In the genomic region with DNA sequence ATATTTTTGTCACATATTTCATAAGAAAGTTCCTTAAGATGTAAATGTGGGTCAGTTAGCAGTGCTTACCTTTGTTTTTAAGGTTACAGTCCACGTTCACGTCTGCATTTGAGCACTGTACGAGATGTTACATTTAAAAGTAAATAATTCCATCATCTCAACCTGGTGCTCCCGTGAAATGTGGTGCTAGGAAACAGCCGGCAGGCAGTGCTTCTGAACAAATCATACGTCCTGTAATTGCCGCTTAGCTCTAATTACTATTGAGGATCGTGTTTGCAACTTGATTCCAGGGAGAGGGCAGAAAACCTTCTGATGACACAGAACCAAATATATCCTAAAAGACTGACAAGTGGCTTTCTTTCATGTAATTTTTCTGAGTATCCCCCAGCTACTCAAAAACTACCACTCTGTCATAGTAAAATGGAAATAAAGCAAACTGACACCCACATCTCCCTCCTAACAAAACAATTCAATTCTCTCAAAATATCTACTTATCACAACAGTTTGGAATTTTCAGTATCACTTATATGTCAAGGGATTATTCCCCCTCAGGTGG, we compare ENCODE assay signal across 2 cellular contexts.
TF ChIP-seq lines count a peak whose summit lies in the region.

No MANE protein-coding gene starts in this region.

TF ChIP-seq in HEK293T, 16 proteins besides CTCF, POLR2A, EP300 and RAD21 (continued from another document):
- TF ChIP-seq, protein P1, sequence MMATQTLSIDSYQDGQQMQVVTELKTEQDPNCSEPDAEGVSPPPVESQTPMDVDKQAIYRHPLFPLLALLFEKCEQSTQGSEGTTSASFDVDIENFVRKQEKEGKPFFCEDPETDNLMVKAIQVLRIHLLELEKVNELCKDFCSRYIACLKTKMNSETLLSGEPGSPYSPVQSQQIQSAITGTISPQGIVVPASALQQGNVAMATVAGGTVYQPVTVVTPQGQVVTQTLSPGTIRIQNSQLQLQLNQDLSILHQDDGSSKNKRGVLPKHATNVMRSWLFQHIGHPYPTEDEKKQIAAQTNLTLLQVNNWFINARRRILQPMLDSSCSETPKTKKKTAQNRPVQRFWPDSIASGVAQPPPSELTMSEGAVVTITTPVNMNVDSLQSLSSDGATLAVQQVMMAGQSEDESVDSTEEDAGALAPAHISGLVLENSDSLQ (IDR thresholded peaks at IDR 0.05) = no peak
- TF ChIP-seq ARNT (IDR thresholded peaks at IDR 0.05) = no peak
TF ChIP-seq in HEK293T: peak in this region for 0.

TF ChIP-seq in H1, 55 proteins besides CTCF, POLR2A, EP300 and RAD21 (continued from another document):
- TF ChIP-seq, protein P2, sequence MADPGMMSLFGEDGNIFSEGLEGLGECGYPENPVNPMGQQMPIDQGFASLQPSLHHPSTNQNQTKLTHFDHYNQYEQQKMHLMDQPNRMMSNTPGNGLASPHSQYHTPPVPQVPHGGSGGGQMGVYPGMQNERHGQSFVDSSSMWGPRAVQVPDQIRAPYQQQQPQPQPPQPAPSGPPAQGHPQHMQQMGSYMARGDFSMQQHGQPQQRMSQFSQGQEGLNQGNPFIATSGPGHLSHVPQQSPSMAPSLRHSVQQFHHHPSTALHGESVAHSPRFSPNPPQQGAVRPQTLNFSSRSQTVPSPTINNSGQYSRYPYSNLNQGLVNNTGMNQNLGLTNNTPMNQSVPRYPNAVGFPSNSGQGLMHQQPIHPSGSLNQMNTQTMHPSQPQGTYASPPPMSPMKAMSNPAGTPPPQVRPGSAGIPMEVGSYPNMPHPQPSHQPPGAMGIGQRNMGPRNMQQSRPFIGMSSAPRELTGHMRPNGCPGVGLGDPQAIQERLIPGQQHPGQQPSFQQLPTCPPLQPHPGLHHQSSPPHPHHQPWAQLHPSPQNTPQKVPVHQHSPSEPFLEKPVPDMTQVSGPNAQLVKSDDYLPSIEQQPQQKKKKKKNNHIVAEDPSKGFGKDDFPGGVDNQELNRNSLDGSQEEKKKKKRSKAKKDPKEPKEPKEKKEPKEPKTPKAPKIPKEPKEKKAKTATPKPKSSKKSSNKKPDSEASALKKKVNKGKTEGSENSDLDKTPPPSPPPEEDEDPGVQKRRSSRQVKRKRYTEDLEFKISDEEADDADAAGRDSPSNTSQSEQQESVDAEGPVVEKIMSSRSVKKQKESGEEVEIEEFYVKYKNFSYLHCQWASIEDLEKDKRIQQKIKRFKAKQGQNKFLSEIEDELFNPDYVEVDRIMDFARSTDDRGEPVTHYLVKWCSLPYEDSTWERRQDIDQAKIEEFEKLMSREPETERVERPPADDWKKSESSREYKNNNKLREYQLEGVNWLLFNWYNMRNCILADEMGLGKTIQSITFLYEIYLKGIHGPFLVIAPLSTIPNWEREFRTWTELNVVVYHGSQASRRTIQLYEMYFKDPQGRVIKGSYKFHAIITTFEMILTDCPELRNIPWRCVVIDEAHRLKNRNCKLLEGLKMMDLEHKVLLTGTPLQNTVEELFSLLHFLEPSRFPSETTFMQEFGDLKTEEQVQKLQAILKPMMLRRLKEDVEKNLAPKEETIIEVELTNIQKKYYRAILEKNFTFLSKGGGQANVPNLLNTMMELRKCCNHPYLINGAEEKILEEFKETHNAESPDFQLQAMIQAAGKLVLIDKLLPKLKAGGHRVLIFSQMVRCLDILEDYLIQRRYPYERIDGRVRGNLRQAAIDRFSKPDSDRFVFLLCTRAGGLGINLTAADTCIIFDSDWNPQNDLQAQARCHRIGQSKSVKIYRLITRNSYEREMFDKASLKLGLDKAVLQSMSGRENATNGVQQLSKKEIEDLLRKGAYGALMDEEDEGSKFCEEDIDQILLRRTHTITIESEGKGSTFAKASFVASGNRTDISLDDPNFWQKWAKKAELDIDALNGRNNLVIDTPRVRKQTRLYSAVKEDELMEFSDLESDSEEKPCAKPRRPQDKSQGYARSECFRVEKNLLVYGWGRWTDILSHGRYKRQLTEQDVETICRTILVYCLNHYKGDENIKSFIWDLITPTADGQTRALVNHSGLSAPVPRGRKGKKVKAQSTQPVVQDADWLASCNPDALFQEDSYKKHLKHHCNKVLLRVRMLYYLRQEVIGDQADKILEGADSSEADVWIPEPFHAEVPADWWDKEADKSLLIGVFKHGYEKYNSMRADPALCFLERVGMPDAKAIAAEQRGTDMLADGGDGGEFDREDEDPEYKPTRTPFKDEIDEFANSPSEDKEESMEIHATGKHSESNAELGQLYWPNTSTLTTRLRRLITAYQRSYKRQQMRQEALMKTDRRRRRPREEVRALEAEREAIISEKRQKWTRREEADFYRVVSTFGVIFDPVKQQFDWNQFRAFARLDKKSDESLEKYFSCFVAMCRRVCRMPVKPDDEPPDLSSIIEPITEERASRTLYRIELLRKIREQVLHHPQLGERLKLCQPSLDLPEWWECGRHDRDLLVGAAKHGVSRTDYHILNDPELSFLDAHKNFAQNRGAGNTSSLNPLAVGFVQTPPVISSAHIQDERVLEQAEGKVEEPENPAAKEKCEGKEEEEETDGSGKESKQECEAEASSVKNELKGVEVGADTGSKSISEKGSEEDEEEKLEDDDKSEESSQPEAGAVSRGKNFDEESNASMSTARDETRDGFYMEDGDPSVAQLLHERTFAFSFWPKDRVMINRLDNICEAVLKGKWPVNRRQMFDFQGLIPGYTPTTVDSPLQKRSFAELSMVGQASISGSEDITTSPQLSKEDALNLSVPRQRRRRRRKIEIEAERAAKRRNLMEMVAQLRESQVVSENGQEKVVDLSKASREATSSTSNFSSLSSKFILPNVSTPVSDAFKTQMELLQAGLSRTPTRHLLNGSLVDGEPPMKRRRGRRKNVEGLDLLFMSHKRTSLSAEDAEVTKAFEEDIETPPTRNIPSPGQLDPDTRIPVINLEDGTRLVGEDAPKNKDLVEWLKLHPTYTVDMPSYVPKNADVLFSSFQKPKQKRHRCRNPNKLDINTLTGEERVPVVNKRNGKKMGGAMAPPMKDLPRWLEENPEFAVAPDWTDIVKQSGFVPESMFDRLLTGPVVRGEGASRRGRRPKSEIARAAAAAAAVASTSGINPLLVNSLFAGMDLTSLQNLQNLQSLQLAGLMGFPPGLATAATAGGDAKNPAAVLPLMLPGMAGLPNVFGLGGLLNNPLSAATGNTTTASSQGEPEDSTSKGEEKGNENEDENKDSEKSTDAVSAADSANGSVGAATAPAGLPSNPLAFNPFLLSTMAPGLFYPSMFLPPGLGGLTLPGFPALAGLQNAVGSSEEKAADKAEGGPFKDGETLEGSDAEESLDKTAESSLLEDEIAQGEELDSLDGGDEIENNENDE (IDR thresholded peaks at IDR 0.05; ENCODE audit: insufficient replicate concordance, low read length) = peak; percentile 74
TF ChIP-seq in H1: peak in this region for 1.
